ENCODE assay signal across 27 cellular contexts in genomic region chr11:18236664-18237356, GRCh38. TPM values are rescaled to one million over a fixed set of nuclear protein-coding genes. Genes with fewer than 3 reads are reported as not detected.
DNase-seq lines count a peak whose midpoint lies in the region; ATAC-seq and TF ChIP-seq lines count a peak whose summit lies in the region.
"Had no signal": no experiment of that assay in that cellular context is flagged by ENCODE, and none has a peak within 500 bp of the region (broad histone marks: within the 10 kb centered on the region; RNA-seq: fewer than 3 reads in every experiment).

Gene SAA4, minus strand, starts transcription at chr11:18236802. Its CDS starts 876 bp downstream, at chr11:18235926.

- peaks cover 12% of the 10 kb centered on the region for H3K27me3 Mint-ChIP-seq in H9 (ENCODE audit: low read depth)

- intact Hi-C loops in ovary (cut with DNase I) = no loop called here

- no peak for TF ChIP-seq POLR2A in ovary (IDR thresholded peaks at IDR 0.05)

- H3K14ac ChIP-seq in H9 (ENCODE audit: insufficient read depth, low read length) = no peak within 1 kb of the TSS

- H3K36me3 Mint-ChIP-seq in H9 (ENCODE audit: insufficient read depth in 1 of 3, low read depth in 3 of 3) = no peaks in the 10 kb centered on the region
- H3K36me3 Mint-ChIP-seq: CD8-positive, alpha-beta T cell had no signal

- H2BK5ac ChIP-seq in H9 (ENCODE audit: insufficient read length, low read length) = no peak within 1 kb of the TSS

- no peaks in the 10 kb centered on the region for H3K79me2 ChIP-seq in H9 (ENCODE audit: insufficient read depth, low read length)

- H3T11ph ChIP-seq in H9 (ENCODE audit: low read length) = no peak within 1 kb of the TSS

- H3K4ac ChIP-seq in H9 (ENCODE audit: low read depth, low read length) = no peak within 1 kb of the TSS

- no peak within 1 kb of the TSS for H2BK120ac ChIP-seq in H9 (ENCODE audit: low read depth, low read length, poor library complexity, severe bottlenecking)

- H3K23ac ChIP-seq in H9 (ENCODE audit: insufficient read length, low read depth, low read length) = no peak within 1 kb of the TSS

- WGBS in H9 (ENCODE audit: extremely low coverage, insufficient read length, low lambda C conversion rate) = no CpG with 5 or more reads among the region's 2 CpGs
- 38% methylated on average over 2 of the region's 2 CpGs for WGBS in liver
- 69 to 77% (median 75%) methylated on average over 2 of the region's 2 CpGs for WGBS in ovary, 3 donors

- H2AFZ ChIP-seq in H9 (ENCODE audit: low read length) = peak within 1 kb of the TSS; percentile 37

- no peak for ATAC-seq in GM19467 (IDR thresholded peaks at IDR 0.05; ENCODE audit: unreplicated experiment)
- ATAC-seq: A549; CD8-positive, alpha-beta T cell; K562 had no signal

- H4K5ac ChIP-seq in H9 (ENCODE audit: insufficient read length, low read depth, low read length) = no peak within 1 kb of the TSS

- H3K27me3 ChIP-seq in H9 (ENCODE audit: insufficient read depth, low read length) (no peaks in the 10 kb centered on the region), liver (ENCODE audit: control insufficient read depth in 4 of 4, insufficient read depth in 4 of 4, low read length in 3 of 4) (no peaks in the 10 kb centered on the region), ovary (no peaks in the 10 kb centered on the region)

- H3K27ac Mint-ChIP-seq in H9 = no peak within 1 kb of the TSS
- H3K27ac Mint-ChIP-seq: CD8-positive, alpha-beta T cell had no signal

- no peak within 1 kb of the TSS for H4K91ac ChIP-seq in H9 (ENCODE audit: insufficient read length, low read depth, low read length)

- no peak within 1 kb of the TSS for H2AK5ac ChIP-seq in H9 (ENCODE audit: insufficient read length, low read length)

- no peaks in the 10 kb centered on the region for H3K9me3 ChIP-seq in H9 (ENCODE audit: control insufficient read depth, low read depth, low read length)
- H3K9me3 ChIP-seq in liver (ENCODE audit: control insufficient read depth in 4 of 4, low read length in 3 of 4) = no peaks in the 10 kb centered on the region
- no peaks in the 10 kb centered on the region for H3K9me3 ChIP-seq in ovary
- H3K9me3 ChIP-seq: A549, Caco-2, SK-N-SH had no signal

- TF ChIP-seq CTCF in H9 (conservative IDR thresholded peaks at IDR 0.05) (no peak), epithelial cell of esophagus (IDR thresholded peaks at IDR 0.05; ENCODE audit: insufficient read depth, low read depth, low read length, missing control alignments) (no peak), liver (IDR thresholded peaks at IDR 0.05; ENCODE audit: low read depth, low read length, missing input control) (no peak), ovary (IDR thresholded peaks at IDR 0.05) (no peak)

- no peak within 1 kb of the TSS for H2BK20ac ChIP-seq in H9 (ENCODE audit: low read depth, low read length, poor library complexity, severe bottlenecking)

- peaks cover 0 to 10% (median 4%) of the 10 kb centered on the region in 4 donors for H3K36me3 ChIP-seq in liver (ENCODE audit: control insufficient read depth in 4 of 4, insufficient read depth in 3 of 4, low read depth in 1 of 4, low read length in 3 of 4)
- H3K36me3 ChIP-seq in ovary = no peaks in the 10 kb centered on the region

- H3K4me3 Mint-ChIP-seq in H9 = no peak within 1 kb of the TSS
- H3K4me3 Mint-ChIP-seq: CD8-positive, alpha-beta T cell had no signal

- no peak within 1 kb of the TSS for H3K4me3 ChIP-seq in epithelial cell of esophagus (ENCODE audit: low read length)
- H3K4me3 ChIP-seq in liver (ENCODE audit: low read depth in 1 of 3, low read length in 3 of 3) = peak within 1 kb of the TSS; percentile 52 to 99 (median 97)
- H3K4me3 ChIP-seq in ovary = no peak within 1 kb of the TSS
- H3K4me3 ChIP-seq: A549, K562 had no signal

- H3K79me1 ChIP-seq in H9 (ENCODE audit: insufficient read depth, low read depth, low read length, poor library complexity, severe bottlenecking) = no peaks in the 10 kb centered on the region

- H3K9me3 Mint-ChIP-seq in H9 = no peaks in the 10 kb centered on the region
- H3K9me3 Mint-ChIP-seq: CD8-positive, alpha-beta T cell had no signal

- H4K20me1 ChIP-seq in H9 (ENCODE audit: control insufficient read depth, insufficient read depth, insufficient read length) = no peaks in the 10 kb centered on the region

- TF ChIP-seq RAD21 in liver (IDR thresholded peaks at IDR 0.05) = peak; percentile 27 to 30

- H3K4me1 Mint-ChIP-seq in H9 = no peaks in the 10 kb centered on the region

- H3K9ac ChIP-seq in H9 (ENCODE audit: extremely low read depth, insufficient read length, low read length) = no peak within 1 kb of the TSS
- H3K9ac ChIP-seq in liver (ENCODE audit: low read depth in 1 of 2, low read length in 2 of 2) = peak within 1 kb of the TSS; percentile 29 to 73
- H3K9ac ChIP-seq: SK-N-SH had no signal

- H3K4me2 ChIP-seq in H9 (ENCODE audit: insufficient read depth, insufficient read length, low read length) = no peak within 1 kb of the TSS
- H3K4me2 ChIP-seq: A549, SK-N-SH had no signal

- TF ChIP-seq EP300 in ovary (IDR thresholded peaks at IDR 0.05) = no peak

- H3K4me1 ChIP-seq in H9 (ENCODE audit: insufficient read depth, low read length) (no peaks in the 10 kb centered on the region), liver (ENCODE audit: control insufficient read depth in 4 of 4, insufficient read depth in 4 of 4, low read length in 3 of 4) (peaks cover 0 to 27% (median 14%) of the 10 kb centered on the region in 4 donors), ovary (ENCODE audit: insufficient read depth) (no peaks in the 10 kb centered on the region)
- H3K4me1 ChIP-seq: A549, Caco-2 had no signal

- no peak within 1 kb of the TSS for H3K27ac ChIP-seq in H9 (ENCODE audit: insufficient read length, low read depth, low read length)
- peak within 1 kb of the TSS; percentile 66 to 80 for H3K27ac ChIP-seq in liver (ENCODE audit: low read depth in 1 of 2, low read length in 2 of 2)
- no peak within 1 kb of the TSS for H3K27ac ChIP-seq in ovary
- H3K27ac ChIP-seq: A549 had no signal

- no peak within 1 kb of the TSS for H3K18ac ChIP-seq in H9 (ENCODE audit: insufficient read length, low read depth, low read length)

- H3K56ac ChIP-seq in H9 (ENCODE audit: insufficient read length, low read depth, low read length) = no peak within 1 kb of the TSS

- H3K23me2 ChIP-seq in H9 (ENCODE audit: insufficient read length, low read depth, low read length, poor library complexity, severe bottlenecking) = no peaks in the 10 kb centered on the region

- no peak within 1 kb of the TSS for H2BK15ac ChIP-seq in H9 (ENCODE audit: low read depth, low read length)

- H2BK12ac ChIP-seq in H9 (ENCODE audit: insufficient read length, low read depth, low read length) = no peak within 1 kb of the TSS

- H4K8ac ChIP-seq in H9 (replicated peaks; ENCODE audit: insufficient read length, low read depth, low read length) = no peak within 1 kb of the TSS

- DNase-seq in H9 (no peak), epithelial cell of esophagus (ENCODE audit: low read depth) (peak; percentile 49), NCI-H1105 (lab: John Stamatoyannopoulos, UW) (no peak), epidermal melanocyte (ENCODE audit: insufficient read length, low spot score) (no peak), ovary (no peak)
- DNase-seq: AML-193; C1 segment of cervical spinal cord; Caco-2; CD8-positive, alpha-beta T cell; GF-D8; MV-4-11; NCI-H1694; NCI-H2029 treated with DMSO at 0.1 percent for 48 hours; NCI-H510A; NCI-H69; OCI-M1; SIG-M5; SK-N-SH; SW 1271 had no signal

TF ChIP-seq in liver, 16 proteins besides CTCF, POLR2A, EP300 and RAD21 (continues in another document):
- TF ChIP-seq FOXA1 (IDR thresholded peaks at IDR 0.05) = peak; percentile 37
- TF ChIP-seq EGR1 (IDR thresholded peaks at IDR 0.05; ENCODE audit: low read depth in 2 of 2) = peak in 1 of 2 donors; percentile 32
- TF ChIP-seq RXRA (IDR thresholded peaks at IDR 0.05) = peak; percentile 60 to 76
- peak; percentile 64 for TF ChIP-seq SP1 (IDR thresholded peaks at IDR 0.05)
- TF ChIP-seq FOXA2 (IDR thresholded peaks at IDR 0.05) = no peak
- TF ChIP-seq JUND (IDR thresholded peaks at IDR 0.05) = peak; percentile 54 to 73
- peak; percentile 81 for TF ChIP-seq YY1 (IDR thresholded peaks at IDR 0.05)
- peak; percentile 90 to 94 for TF ChIP-seq HNF4A (conservative IDR thresholded peaks at IDR 0.05)
- peak; percentile 56 for TF ChIP-seq HNF4G (IDR thresholded peaks at IDR 0.05)
- peak in 1 of 2 donors; percentile 26 for TF ChIP-seq GABPA (IDR thresholded peaks at IDR 0.05 in 1 of 2, conservative IDR thresholded peaks at IDR 0.05 in 1 of 2)
- TF ChIP-seq TAF1 (conservative IDR thresholded peaks at IDR 0.05) = peak; percentile 97
- TF ChIP-seq MAX (IDR thresholded peaks at IDR 0.05) = peak; percentile 53
- peak; percentile 61 for TF ChIP-seq REST (IDR thresholded peaks at IDR 0.05)

RNA-seq across cellular contexts. Expression of gene SAA4, which starts in this region (rescaled TPM):
- total RNA-seq in H9 (2021) (not detected in 2 replicates), liver (100 to 1,000 TPM in 1 of 2 donors, 10 to 100 TPM in 1; 84.9 to 792 TPM), ovary (under 1 TPM in 1 of 7 donors, not detected in 6; 0.57 TPM)
- polyA plus RNA-seq in liver (1,000 to 10,000 TPM; 1,462 to 4,017 TPM), ovary (not detected)
- total RNA-seq: Caco-2; CD8-positive, alpha-beta T cell; H4; HT1080; K562; LHCN-M2; MCF 10A had no signal
- polyA plus RNA-seq: A549, K562, SK-N-SH had no signal

Comparison
In these comparisons a context has a peak if more than half of its experiments do, and no peak if none do; other contexts are left out.
1. RNA of gene SAA4 (total RNA-seq): 84.9 to 792 TPM in liver; not detected in H9 and 0.57 TPM in ovary; every median in the first group is over 10 times any median in the second.
2. RNA of gene SAA4 (polyA plus RNA-seq): 1,462 to 4,017 TPM in liver; not detected in ovary; every median in the first group is over 1,000 times any median in the second.
3. H3K27ac ChIP-seq: peak in liver (2 of 2); none in H9 (single experiment) and ovary (0 of 2).
4. H3K4me3 ChIP-seq: peak in liver (3 of 3); none in epithelial cell of esophagus (single experiment) and ovary (single experiment).